18 cellular contexts compared by ENCODE assay signal in the genomic region with DNA sequence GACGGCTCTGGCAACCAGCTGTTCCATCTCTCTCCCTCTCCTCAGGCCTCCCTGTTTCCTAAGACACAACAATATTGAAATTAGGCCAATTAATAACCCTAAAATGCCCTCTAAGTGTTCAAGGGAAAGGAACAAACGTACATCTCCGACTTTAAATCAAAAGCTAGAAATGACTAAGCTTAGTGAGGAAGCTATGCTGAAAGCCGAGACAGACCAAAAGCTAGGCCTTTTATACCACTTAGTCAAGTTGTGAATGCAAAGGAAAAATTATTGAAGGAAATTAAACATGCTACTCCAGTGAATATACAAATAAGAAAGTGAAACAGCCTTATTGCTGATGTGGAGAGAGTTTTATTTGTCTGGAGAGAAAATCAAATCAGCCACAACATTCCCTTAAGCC.
DNase-seq lines count a peak whose midpoint lies in the region; ATAC-seq and TF ChIP-seq lines count a peak whose summit lies in the region.
"Had no signal": no experiment of that assay in that cellular context is flagged by ENCODE, and none has a peak within 500 bp of the region (broad histone marks: within the 10 kb centered on the region; RNA-seq: fewer than 3 reads in every experiment).

No MANE protein-coding gene starts in this region.

- no peaks in the 10 kb centered on the region for H3F3A ChIP-seq in neural progenitor cell (ENCODE audit: low read depth)

- no peaks in the 10 kb centered on the region for H3K9me3 Mint-ChIP-seq in activated T-cell treated with anti-CD3 and anti-CD28 coated beads, Interleukin-2, amount 50 U/mL, for 24 hours
- no peaks in the 10 kb centered on the region for H3K9me3 Mint-ChIP-seq in CD8-positive, alpha-beta T cell
- H3K9me3 Mint-ChIP-seq in activated CD8-positive, alpha-beta T cell treated with anti-CD3 and anti-CD28 coated beads for 36 hours = no peaks in the 10 kb centered on the region
- no peaks in the 10 kb centered on the region for H3K9me3 Mint-ChIP-seq in naive thymus-derived CD4-positive, alpha-beta T cell
- H3K9me3 Mint-ChIP-seq in neural progenitor cell = no peaks in the 10 kb centered on the region

- H3K4me1 Mint-ChIP-seq in activated T-cell treated with anti-CD3 and anti-CD28 coated beads, Interleukin-2, amount 50 U/mL, for 24 hours (ENCODE audit: low read depth) = peaks cover 30% of the 10 kb centered on the region
- peaks cover 21% of the 10 kb centered on the region for H3K4me1 Mint-ChIP-seq in CD8-positive, alpha-beta T cell (ENCODE audit: low read depth)
- peaks cover 21% of the 10 kb centered on the region for H3K4me1 Mint-ChIP-seq in activated CD8-positive, alpha-beta T cell treated with anti-CD3 and anti-CD28 coated beads for 36 hours (ENCODE audit: low read depth)
- H3K4me1 Mint-ChIP-seq in naive thymus-derived CD4-positive, alpha-beta T cell = peaks cover 2 to 37% (median 15%) of the 10 kb centered on the region in 7 donors
- no peaks in the 10 kb centered on the region for H3K4me1 Mint-ChIP-seq in neural progenitor cell

- H3K36me3 Mint-ChIP-seq in activated T-cell treated with anti-CD3 and anti-CD28 coated beads, Interleukin-2, amount 50 U/mL, for 24 hours (ENCODE audit: low read depth) = peaks cover 52% of the 10 kb centered on the region
- H3K36me3 Mint-ChIP-seq in CD8-positive, alpha-beta T cell = peaks cover 67% of the 10 kb centered on the region
- H3K36me3 Mint-ChIP-seq in activated CD8-positive, alpha-beta T cell treated with anti-CD3 and anti-CD28 coated beads for 36 hours (ENCODE audit: low read depth) = peaks cover 21% of the 10 kb centered on the region
- H3K36me3 Mint-ChIP-seq in naive thymus-derived CD4-positive, alpha-beta T cell = peaks cover 14 to 56% (median 46%) of the 10 kb centered on the region in 5 donors
- no peaks in the 10 kb centered on the region for H3K36me3 Mint-ChIP-seq in neural progenitor cell

- POLR2A ChIA-PET in CD8-positive, alpha-beta T cell (lab: Charles Lee) = interaction anchor here (1.0 kb wide), 1 partner anchor 11 kb away, joined by 3 read pairs; no protein-coding TSS in a partner anchor
- POLR2A ChIA-PET in activated CD8-positive, alpha-beta T cell treated with anti-CD3 and anti-CD28 coated beads for 36 hours (lab: Charles Lee) = interaction anchor here (0.7 to 1.1 kb wide), 2 partner anchors 14 to 861 kb away, joined by 3 read pairs; no protein-coding TSS in a partner anchor
- POLR2A ChIA-PET in naive thymus-derived CD4-positive, alpha-beta T cell (lab: Charles Lee) = interaction anchor here (0.6 to 1.2 kb wide), 3 partner anchors 13 to 88 kb away, joined by 3 read pairs; no protein-coding TSS in a partner anchor

- H3K4me1 ChIP-seq in CD8-positive, alpha-beta T cell (ENCODE audit: insufficient read depth, low read length) = no peaks in the 10 kb centered on the region
- peaks cover 0 to 7% of the 10 kb centered on the region in 2 donors for H3K4me1 ChIP-seq in naive thymus-derived CD4-positive, alpha-beta T cell (ENCODE audit: control insufficient read depth in 2 of 2, insufficient read depth in 2 of 2, low read length in 2 of 2)
- no peaks in the 10 kb centered on the region for H3K4me1 ChIP-seq in neural progenitor cell
- H3K4me1 ChIP-seq: A549 had no signal

- intact Hi-C loops in CD8-positive, alpha-beta T cell (cut with DNase I, micrococcal nuclease) = loop anchor here in 1 of 2 experiments (10.0 kb wide), 1 partner anchor 201 kb away; no protein-coding TSS in a partner anchor
- intact Hi-C loops in activated CD8-positive, alpha-beta T cell treated with anti-CD3 and anti-CD28 coated beads for 36 hours (cut with micrococcal nuclease) = no loop called here
- intact Hi-C loops in naive thymus-derived CD4-positive, alpha-beta T cell (cut with micrococcal nuclease) = no loop called here

- no peaks in the 10 kb centered on the region for H3K27me3 Mint-ChIP-seq in activated T-cell treated with anti-CD3 and anti-CD28 coated beads, Interleukin-2, amount 50 U/mL, for 24 hours
- no peaks in the 10 kb centered on the region for H3K27me3 Mint-ChIP-seq in CD8-positive, alpha-beta T cell (ENCODE audit: low read depth)
- H3K27me3 Mint-ChIP-seq in activated CD8-positive, alpha-beta T cell treated with anti-CD3 and anti-CD28 coated beads for 36 hours = no peaks in the 10 kb centered on the region
- no peaks in the 10 kb centered on the region for H3K27me3 Mint-ChIP-seq in naive thymus-derived CD4-positive, alpha-beta T cell
- H3K27me3 Mint-ChIP-seq in neural progenitor cell (ENCODE audit: insufficient read depth, low read depth) = no peaks in the 10 kb centered on the region

- no peak for TF ChIP-seq CTCF in CD8-positive, alpha-beta T cell (IDR thresholded peaks at IDR 0.05)
- no peak for TF ChIP-seq CTCF in activated CD8-positive, alpha-beta T cell treated with anti-CD3 and anti-CD28 coated beads for 36 hours (IDR thresholded peaks at IDR 0.05)
- TF ChIP-seq CTCF in neural progenitor cell (IDR thresholded peaks at IDR 0.05) = no peak

- CTCF ChIA-PET in CD8-positive, alpha-beta T cell (lab: Charles Lee) = interaction anchor here (1.1 kb wide), 1 partner anchor 16 kb away, joined by 3 read pairs; no protein-coding TSS in a partner anchor
- CTCF ChIA-PET in activated CD8-positive, alpha-beta T cell treated with anti-CD3 and anti-CD28 coated beads for 36 hours (lab: Charles Lee) = interaction anchor here (1.0 kb wide), 1 partner anchor 99 kb away, joined by 3 read pairs; no protein-coding TSS in a partner anchor
- CTCF ChIA-PET in naive thymus-derived CD4-positive, alpha-beta T cell (lab: Charles Lee) = no interaction called here

- peaks cover 9% of the 10 kb centered on the region for H3K36me3 ChIP-seq in CD8-positive, alpha-beta T cell (ENCODE audit: insufficient read depth, low read length)
- peaks cover 14 to 52% (median 30%) of the 10 kb centered on the region in 3 experiments for H3K36me3 ChIP-seq in naive thymus-derived CD4-positive, alpha-beta T cell (ENCODE audit: control insufficient read depth in 2 of 3, insufficient read depth in 3 of 3, low read length in 3 of 3)
- no peaks in the 10 kb centered on the region for H3K36me3 ChIP-seq in neural progenitor cell

- no peak overlapping the region for H3K9ac ChIP-seq in neural progenitor cell

- peak overlapping the region; percentile 50 for H3K27ac Mint-ChIP-seq in activated T-cell treated with anti-CD3 and anti-CD28 coated beads, Interleukin-2, amount 50 U/mL, for 24 hours
- H3K27ac Mint-ChIP-seq in CD8-positive, alpha-beta T cell = peak overlapping the region; percentile 62
- H3K27ac Mint-ChIP-seq in activated CD8-positive, alpha-beta T cell treated with anti-CD3 and anti-CD28 coated beads for 36 hours = peak overlapping the region; percentile 75
- peak overlapping the region in 7 of 9 donors; percentile 16 to 79 (median 46) for H3K27ac Mint-ChIP-seq in naive thymus-derived CD4-positive, alpha-beta T cell
- no peak overlapping the region for H3K27ac Mint-ChIP-seq in neural progenitor cell

- no peak overlapping the region for H2AFZ ChIP-seq in neural progenitor cell (replicated peaks)

- ATAC-seq in CD8-positive, alpha-beta T cell = no peak
- no peak for ATAC-seq in activated CD8-positive, alpha-beta T cell treated with anti-CD3 and anti-CD28 coated beads for 36 hours
- ATAC-seq in naive thymus-derived CD4-positive, alpha-beta T cell = no peak
- ATAC-seq: A549, HepG2 had no signal

- H4K20me1 ChIP-seq in neural progenitor cell (ENCODE audit: low read depth) = no peaks in the 10 kb centered on the region

- H3K4me3 ChIP-seq in CD8-positive, alpha-beta T cell (ENCODE audit: low read depth, low read length) = no peak overlapping the region
- H3K4me3 ChIP-seq in naive thymus-derived CD4-positive, alpha-beta T cell (ENCODE audit: low read length) = no peak overlapping the region
- no peak overlapping the region for H3K4me3 ChIP-seq in neural progenitor cell
- H3K4me3 ChIP-seq: A549 had no signal

- DNase-seq in activated T-cell treated with anti-CD3 and anti-CD28 coated beads, Interleukin-2, amount 50 U/mL, for 24 hours = no peak
- DNase-seq in activated T-cell treated with anti-CD3 and anti-CD28 coated beads, Interleukin-2, amount 50 U/mL, for 48 hours = no peak
- DNase-seq in CD8-positive, alpha-beta T cell = no peak
- DNase-seq in activated CD8-positive, alpha-beta T cell treated with anti-CD3 and anti-CD28 coated beads for 36 hours = no peak
- no peak for DNase-seq in naive thymus-derived CD4-positive, alpha-beta T cell
- DNase-seq in DMS153 (lab: John Stamatoyannopoulos, UW) (no peak), HT-29 (ENCODE audit: low spot score) (no peak), neural progenitor cell (ENCODE audit: low spot score) (no peak)
- DNase-seq: DMS79 treated with DMSO at 0.1 percent for 48 hours, KBM-7, NCI-H1105 treated with DMSO at 0.1 percent for 48 hours, NCI-H1694, NCI-H2107, NCI-H510A treated with DMSO at 0.1 percent for 48 hours, NCI-H774, SHP77 had no signal

- H3K4me2 ChIP-seq in neural progenitor cell = no peak overlapping the region
- H3K4me2 ChIP-seq: A549 had no signal

- no peaks in the 10 kb centered on the region for H3K27me3 ChIP-seq in CD8-positive, alpha-beta T cell (ENCODE audit: insufficient read depth, low read length)
- H3K27me3 ChIP-seq in naive thymus-derived CD4-positive, alpha-beta T cell (ENCODE audit: control insufficient read depth in 2 of 2, insufficient read depth in 2 of 2, low read length in 2 of 2) = no peaks in the 10 kb centered on the region
- H3K27me3 ChIP-seq in neural progenitor cell = no peaks in the 10 kb centered on the region

- no peaks in the 10 kb centered on the region for H3K9me3 ChIP-seq in CD8-positive, alpha-beta T cell (ENCODE audit: low read length)
- no peaks in the 10 kb centered on the region for H3K9me3 ChIP-seq in naive thymus-derived CD4-positive, alpha-beta T cell (ENCODE audit: control insufficient read depth in 2 of 3, low read length in 3 of 3)
- no peaks in the 10 kb centered on the region for H3K9me3 ChIP-seq in neural progenitor cell (ENCODE audit: low read depth)
- H3K9me3 ChIP-seq: A549 had no signal

- no peak overlapping the region for H3K27ac ChIP-seq in CD8-positive, alpha-beta T cell (ENCODE audit: low read depth, low read length)
- no peak overlapping the region for H3K27ac ChIP-seq in naive thymus-derived CD4-positive, alpha-beta T cell (ENCODE audit: low read depth, low read length)
- no peak overlapping the region for H3K27ac ChIP-seq in neural progenitor cell
- H3K27ac ChIP-seq: A549 had no signal

- H3K79me2 ChIP-seq in neural progenitor cell (ENCODE audit: low read depth) = no peaks in the 10 kb centered on the region

- H3K4me3 Mint-ChIP-seq in activated T-cell treated with anti-CD3 and anti-CD28 coated beads, Interleukin-2, amount 50 U/mL, for 24 hours = peak overlapping the region; percentile 1
- no peak overlapping the region for H3K4me3 Mint-ChIP-seq in CD8-positive, alpha-beta T cell
- peak overlapping the region; percentile 15 for H3K4me3 Mint-ChIP-seq in activated CD8-positive, alpha-beta T cell treated with anti-CD3 and anti-CD28 coated beads for 36 hours
- H3K4me3 Mint-ChIP-seq in naive thymus-derived CD4-positive, alpha-beta T cell = no peak overlapping the region
- H3K4me3 Mint-ChIP-seq in neural progenitor cell = no peak overlapping the region

Comparison
In these comparisons a context has a peak if more than half of its experiments do, and no peak if none do; other contexts are left out.
1. H3K4me3 Mint-ChIP-seq: peak in activated T-cell treated with anti-CD3 and anti-CD28 coated beads, Interleukin-2, amount 50 U/mL, for 24 hours (single experiment) and activated CD8-positive, alpha-beta T cell treated with anti-CD3 and anti-CD28 coated beads for 36 hours (single experiment); none in CD8-positive, alpha-beta T cell (single experiment), naive thymus-derived CD4-positive, alpha-beta T cell (0 of 10) and neural progenitor cell (single experiment).